24 cellular contexts compared by ENCODE assay signal in genomic region chr4:102355748-102356147, GRCh38. TPM values are rescaled to one million over a fixed set of nuclear protein-coding genes. Genes with fewer than 3 reads are reported as not detected.
DNase-seq lines count a peak whose midpoint lies in the region; ATAC-seq, FAIRE-seq and TF ChIP-seq lines count a peak whose summit lies in the region.
"Had no signal": no experiment of that assay in that cellular context is flagged by ENCODE, and none has a peak within 500 bp of the region (broad histone marks: within the 10 kb centered on the region; RNA-seq: fewer than 3 reads in every experiment).

No MANE protein-coding gene starts in this region.

- TF ChIP-seq POLR2A in K562 (conservative IDR thresholded peaks at IDR 0.05) (no peak), transverse colon (IDR thresholded peaks at IDR 0.05) (no peak)

- no TSS peak for BruUV-seq in K562 (replicated peaks; lab: Mats Ljungman, UMichigan)

- 3% methylated on average over 2 of the region's 2 CpGs for WGBS in K562 (ENCODE audit: insufficient coverage, low coverage, missing lambda C conversion rate)
- 64 to 72% methylated on average over 2 of the region's 2 CpGs for WGBS in transverse colon (ENCODE audit: low coverage in 1 of 2), 2 donors

- no peak overlapping the region for H3K4me2 ChIP-seq in K562 (ENCODE audit: insufficient read depth, low read length)
- H3K4me2 ChIP-seq: A549; BLaER1 treated with 17β-estradiol and CSF1 and Interleukin-3, amounts not matched to agents 10 nM and 100 nM had no signal

- H3K4me1 ChIP-seq in K562 (replicated peaks in 1 of 2; ENCODE audit: control insufficient read depth in 2 of 2, insufficient read depth in 2 of 2, low read length in 2 of 2) (peaks cover 0 to 11% of the 10 kb centered on the region in 2 experiments; a peak in 2 of 5 replicates), transverse colon (peaks cover 2 to 43% (median 15%) of the 10 kb centered on the region in 4 donors)
- H3K4me1 ChIP-seq: A549; BE2C; BLaER1 treated with 17β-estradiol and CSF1 and Interleukin-3, amounts not matched to agents 10 nM and 100 nM; HAP-1 had no signal

- DNase-seq in GM19239 (ENCODE audit: insufficient read length, low spot score) (no peak), OCI-M2 (lab: John Stamatoyannopoulos, UW; ENCODE audit: unreplicated experiment) (peak; percentile 12), K562 (ENCODE audit: extremely low read depth in 1 of 4, low spot score in 3 of 4) (peak in 2 of 4 experiments; percentile 53 to 79), transverse colon (no peak), dermis blood vessel endothelial cell (no peak)
- DNase-seq: 8988T; ACHN; AML-193; BE2C; CD4-positive, alpha-beta T cell; CD8-positive, alpha-beta memory T cell; DMS 273 treated with DMSO at 0.1 percent for 48 hours; DMS79; EL; GDM1; GOT3 had no signal

- no peaks in the 10 kb centered on the region for H3K79me2 ChIP-seq in K562 (ENCODE audit: control insufficient read depth, insufficient read depth, low read length)

- intact Hi-C loops in K562 (cut with micrococcal nuclease) = loop anchor here (5.0 kb wide), 1 partner anchor 147 kb away; the partner anchor contains the start of gene NFKB1
- intact Hi-C loops in transverse colon (cut with DNase I; ENCODE audit: low total_unique reads) = no loop called here

- H3K9me1 ChIP-seq in K562 (ENCODE audit: control insufficient read depth, insufficient read depth, low read length) = no peaks in the 10 kb centered on the region

- FAIRE-seq in GM19239 (lab: Jason Lieb, UNC) (peak; percentile 23), K562 (lab: Jason Lieb, UNC) (peak; percentile 75)
- FAIRE-seq: A549, D721Med, GM12878, H54 had no signal

- H3K36me3 ChIP-seq in K562 (ENCODE audit: control insufficient read depth, insufficient read depth, low read length) (no peaks in the 10 kb centered on the region), transverse colon (no peaks in the 10 kb centered on the region)
- H3K36me3 ChIP-seq: BE2C; BLaER1 treated with 17β-estradiol and CSF1 and Interleukin-3, amounts not matched to agents 10 nM and 100 nM; HAP-1 had no signal

- in situ Hi-C loops in K562 (cut with MboI) (no loop called here), transverse colon (cut with MboI; ENCODE audit: low pct_ligation_motif_present in 1 of 4, low pct_unique_long_range_greater_than_20kb in 1 of 4, low sequenced_read_pairs in 3 of 4) (no loop called here)

- CTCF ChIA-PET in K562 (lab: Yijun Ruan, JAX; ENCODE audit: low intra/inter-chr PET ratio) = no interaction called here

- no peak overlapping the region for H3K9ac ChIP-seq in K562 (ENCODE audit: insufficient read depth in 1 of 2, low read depth in 2 of 2, low read length in 2 of 2)
- H3K9ac ChIP-seq: BLaER1 treated with 17β-estradiol and CSF1 and Interleukin-3, amounts not matched to agents 10 nM and 100 nM had no signal

- H3K27ac ChIP-seq in K562 (ENCODE audit: extremely low read depth, low read depth, low read length) (no peak overlapping the region), transverse colon (peak overlapping the region in 3 of 4 donors; percentile 79 to 87 (median 86))
- H3K27ac ChIP-seq: A549; BLaER1 treated with 17β-estradiol and CSF1 and Interleukin-3, amounts not matched to agents 10 nM and 100 nM had no signal

- no peak for TF ChIP-seq RAD21 in K562 (CRISPR knock-in tag; conservative IDR thresholded peaks at IDR 0.05 in 1 of 2, IDR thresholded peaks at IDR 0.05 in 1 of 2)

- TF ChIP-seq CTCF in K562 (IDR thresholded peaks at IDR 0.05 in 2 of 3, conservative IDR thresholded peaks at IDR 0.05 in 1 of 3; ENCODE audit: insufficient read depth in 2 of 3, low read depth in 1 of 3, low read length in 3 of 3) (no peak), transverse colon (IDR thresholded peaks at IDR 0.05) (no peak)

- no peaks in the 10 kb centered on the region for H4K20me1 ChIP-seq in K562 (replicated peaks; ENCODE audit: control insufficient read depth, insufficient read depth, low read length)
- H4K20me1 ChIP-seq: BLaER1 treated with 17β-estradiol and CSF1 and Interleukin-3, amounts not matched to agents 10 nM and 100 nM had no signal

- H3K4me3 ChIP-seq in K562 = no peak overlapping the region
- no peak overlapping the region for H3K4me3 ChIP-seq in transverse colon
- H3K4me3 ChIP-seq: A549; BLaER1 treated with 17β-estradiol and CSF1 and Interleukin-3, amounts not matched to agents 10 nM and 100 nM; GM12878; HAP-1 had no signal

- no peaks in the 10 kb centered on the region for H3K27me3 ChIP-seq in K562 (ENCODE audit: control insufficient read depth in 2 of 2, insufficient read depth in 2 of 2, low read length in 2 of 2)
- no peaks in the 10 kb centered on the region for H3K27me3 ChIP-seq in transverse colon
- H3K27me3 ChIP-seq: BE2C; BLaER1 treated with 17β-estradiol and CSF1 and Interleukin-3, amounts not matched to agents 10 nM and 100 nM had no signal

- peak; percentile 77 for TF ChIP-seq EP300 in K562 (IDR thresholded peaks at IDR 0.05; ENCODE audit: low read length)
- no peak for TF ChIP-seq EP300 in transverse colon (IDR thresholded peaks at IDR 0.05; ENCODE audit: low read depth)

- POLR2A ChIA-PET in K562 (lab: Yijun Ruan, JAX) = interaction anchor here (0.9 kb wide), 1 partner anchor 11 kb away, joined by 3 read pairs; no protein-coding TSS in a partner anchor

- ATAC-seq in K562 (peak; percentile 86), HG03565 (IDR thresholded peaks at IDR 0.05; ENCODE audit: unreplicated experiment) (no peak), HG02642 (IDR thresholded peaks at IDR 0.05; ENCODE audit: poor library complexity, unreplicated experiment) (no peak)
- ATAC-seq: A549, GM12878 had no signal

- H3K9me3 ChIP-seq in K562 (replicated peaks; ENCODE audit: control insufficient read depth, insufficient read depth, low read depth, low read length) (no peaks in the 10 kb centered on the region), transverse colon (no peaks in the 10 kb centered on the region)
- H3K9me3 ChIP-seq: A549, BE2C, HAP-1 had no signal

- no peak overlapping the region for H2AFZ ChIP-seq in K562 (ENCODE audit: low read depth, low read length)

TF ChIP-seq in K562, 482 proteins besides CTCF, POLR2A, EP300 and RAD21 (continues in another document):
- TF ChIP-seq RUNX1 (IDR thresholded peaks at IDR 0.05; ENCODE audit: low read depth) (no peak), GABPB2 (CRISPR knock-in tag; conservative IDR thresholded peaks at IDR 0.05) (no peak), CREBBP (IDR thresholded peaks at IDR 0.05; ENCODE audit: low read depth, low read length) (no peak), ZFP91 (CRISPR knock-in tag; IDR thresholded peaks at IDR 0.05) (no peak), RFX1 (IDR thresholded peaks at IDR 0.05) (no peak), TCFL5 (CRISPR knock-in tag; conservative IDR thresholded peaks at IDR 0.05) (no peak), ZNF23 (CRISPR knock-in tag; IDR thresholded peaks at IDR 0.05) (no peak), ZNF224 (CRISPR knock-in tag; IDR thresholded peaks at IDR 0.05) (no peak), ZBTB8A (IDR thresholded peaks at IDR 0.05; ENCODE audit: partially characterized antibody) (no peak), TAF9B (IDR thresholded peaks at IDR 0.05; ENCODE audit: partially characterized antibody) (no peak), YBX1 (IDR thresholded peaks at IDR 0.05) (no peak)

RNA-seq across cellular contexts. Expression of gene SLC39A8, which starts 10.5 kb away (rescaled TPM):
- total RNA-seq in K562 (2011; cell fraction: chromatin; rRNA removed; ENCODE audit: low replicate concordance) = 14.1 and 21.4 TPM in 2 replicates
- 21.0 and 22.1 TPM in 2 replicates for total RNA-seq in K562 (2011; cell fraction: nucleolus; rRNA removed)
- total RNA-seq in K562 (2011; cell fraction: nucleoplasm; rRNA removed) = 26.5 and 37.0 TPM in 2 replicates
- total RNA-seq in K562 (2014; rRNA removed) = 23.4 and 25.0 TPM in 2 replicates
- total RNA-seq in K562 (2014; rRNA removed; fragmentation: Illumina TruSeq; extraction: Trizol) = 30.3 and 34.8 TPM in 2 replicates
- 21.6 and 26.3 TPM in 2 replicates for total RNA-seq in K562 (2015; rRNA removed; fragmentation: Illumina TruSeq; extraction: Trizol)
- total RNA-seq in K562 (2021) = 26.1 and 27.0 TPM in 2 replicates
- polyA plus RNA-seq in K562 (2011; rRNA removed) = 19.6 and 26.7 TPM in 2 replicates
- polyA plus RNA-seq in K562 (2011; cell fraction: cytosol; rRNA removed) = 11.6 and 14.2 TPM in 2 replicates
- polyA plus RNA-seq in K562 (2011; cell fraction: nucleus; rRNA removed) = 5.8 and 8.1 TPM in 2 replicates
- 15.9 and 26.6 TPM in 2 replicates for polyA plus RNA-seq in K562 (2012)
- polyA plus RNA-seq in K562 (2014; fragmentation: Illumina TruSeq; extraction: Trizol) = 17.3 and 21.1 TPM in 2 replicates
- polyA plus RNA-seq in K562 (2014; fragmentation: Nextera tagmentation; extraction: Ambion mirVana) = 10 to 100 TPM in 1 of 2 experiments, 1 to 10 TPM in 1; 8.2 to 10.1 TPM
- polyA plus RNA-seq in K562 (2014; rRNA removed) = 14.1 and 15.6 TPM in 2 replicates
- 33.1 and 39.5 TPM in 2 replicates for polyA minus RNA-seq in K562 (2011; rRNA and poly(A)+ RNA removed)
- polyA minus RNA-seq in K562 (2011; cell fraction: cytosol; rRNA and poly(A)+ RNA removed) = 15.0 and 20.7 TPM in 2 replicates
- polyA minus RNA-seq in K562 (2011; cell fraction: nucleus; rRNA and poly(A)+ RNA removed) = 6.6 and 10.2 TPM in 2 replicates
- total RNA-seq in transverse colon = 10 to 100 TPM; 21.7 to 83.8 (median 42.6) TPM
- 3.1 and 4.8 TPM in 2 replicates for total RNA-seq in dermis blood vessel endothelial cell
